In genomic region chr1:42975561-42976225, GRCh38 we compare ENCODE assay signal across 16 cellular contexts. TPM values are rescaled to one million over a fixed set of nuclear protein-coding genes. Genes with fewer than 3 reads are reported as not detected.
DNase-seq lines count a peak whose midpoint lies in the region; ATAC-seq, FAIRE-seq and TF ChIP-seq lines count a peak whose summit lies in the region.
"Had no signal": no experiment of that assay in that cellular context is flagged by ENCODE, and none has a peak within 500 bp of the region (broad histone marks: within the 10 kb centered on the region; RNA-seq: fewer than 3 reads in every experiment).

No MANE protein-coding gene starts in this region.

- no peak overlapping the region for H4K91ac ChIP-seq in mesenchymal stem cell (ENCODE audit: low read length)

- TF ChIP-seq RAD21 in K562 (CRISPR knock-in tag; conservative IDR thresholded peaks at IDR 0.05 in 1 of 2, IDR thresholded peaks at IDR 0.05 in 1 of 2) = no peak

- no peak overlapping the region for H3K14ac ChIP-seq in mesenchymal stem cell (ENCODE audit: low read length in 2 of 2)

- H3K9me1 ChIP-seq in K562 (ENCODE audit: control insufficient read depth, insufficient read depth, low read length) = no peaks in the 10 kb centered on the region

- peak overlapping the region; percentile 24 for H2AK5ac ChIP-seq in mesenchymal stem cell (ENCODE audit: low read length, severe bottlenecking)

- CTCF ChIA-PET in HEK293 (lab: Yijun Ruan, JAX) (interaction anchor here (0.6 to 1.4 kb wide), 2 partner anchors 63 to 72 kb away, joined by 3 read pairs; no protein-coding TSS in a partner anchor), K562 (lab: Yijun Ruan, JAX; ENCODE audit: low intra/inter-chr PET ratio) (no interaction called here)

- no peak overlapping the region for H3K18ac ChIP-seq in mesenchymal stem cell (ENCODE audit: low read depth in 1 of 2, low read length in 2 of 2)

- TF ChIP-seq POLR2A in K562 (conservative IDR thresholded peaks at IDR 0.05) = no peak

- H2BK120ac ChIP-seq in mesenchymal stem cell (ENCODE audit: low read depth, low read length) = no peak overlapping the region

- no peaks in the 10 kb centered on the region for H3K79me1 ChIP-seq in mesenchymal stem cell (replicated peaks; ENCODE audit: low read length, poor library complexity, severe bottlenecking)

- H3K9ac ChIP-seq in K562 (ENCODE audit: insufficient read depth in 1 of 2, low read depth in 2 of 2, low read length in 2 of 2) (no peak overlapping the region), mesenchymal stem cell (ENCODE audit: low read length) (no peak overlapping the region)
- H3K9ac ChIP-seq: BLaER1 treated with 17β-estradiol and CSF1 and Interleukin-3, amounts not matched to agents 10 nM and 100 nM had no signal

- no peak overlapping the region for H2AFZ ChIP-seq in K562 (ENCODE audit: low read depth, low read length)
- no peak overlapping the region for H2AFZ ChIP-seq in mesenchymal stem cell (ENCODE audit: low read depth, low read length)
- H2AFZ ChIP-seq: GM23338 had no signal

- in situ Hi-C loops in K562 (cut with MboI) = no loop called here

- H3K9me3 ChIP-seq in HEK293 (ENCODE audit: control insufficient read depth, insufficient read depth, low read depth, low read length) (no peaks in the 10 kb centered on the region), K562 (replicated peaks; ENCODE audit: control insufficient read depth, insufficient read depth, low read depth, low read length) (no peaks in the 10 kb centered on the region), mesenchymal stem cell (ENCODE audit: control insufficient read depth, low read length) (no peaks in the 10 kb centered on the region)
- H3K9me3 ChIP-seq: BLaER1 treated with 17β-estradiol and CSF1 and Interleukin-3, amounts not matched to agents 10 nM and 100 nM had no signal

- H3K4ac ChIP-seq in mesenchymal stem cell (ENCODE audit: low read depth in 1 of 2, low read length in 2 of 2) = no peak overlapping the region

- FAIRE-seq in K562 (lab: Jason Lieb, UNC) = no peak

- no peaks in the 10 kb centered on the region for H3K27me3 ChIP-seq in K562 (ENCODE audit: control insufficient read depth in 2 of 2, insufficient read depth in 2 of 2, low read length in 2 of 2)
- H3K27me3 ChIP-seq in mesenchymal stem cell (ENCODE audit: control insufficient read depth in 1 of 2, insufficient read depth in 1 of 2, low read length in 2 of 2) = peaks cover 0 to 5% of the 10 kb centered on the region in 2 experiments
- H3K27me3 ChIP-seq: BLaER1 treated with 17β-estradiol and CSF1 and Interleukin-3, amounts not matched to agents 10 nM and 100 nM had no signal

- H3K4me1 ChIP-seq in HEK293 (ENCODE audit: control insufficient read depth, insufficient read depth, low read length) = no peaks in the 10 kb centered on the region
- H3K4me1 ChIP-seq in K562 (replicated peaks in 1 of 2; ENCODE audit: control insufficient read depth in 2 of 2, insufficient read depth in 2 of 2, low read length in 2 of 2) = peaks cover 11 to 24% of the 10 kb centered on the region in 2 experiments
- peaks cover 27% of the 10 kb centered on the region for H3K4me1 ChIP-seq in mesenchymal stem cell (ENCODE audit: control insufficient read depth, insufficient read depth, low read depth, low read length)

- H3K4me3 ChIP-seq in HEK293 (ENCODE audit: low read depth, low read length) = no peak overlapping the region
- no peak overlapping the region for H3K4me3 ChIP-seq in K562
- no peak overlapping the region for H3K4me3 ChIP-seq in mesenchymal stem cell (ENCODE audit: insufficient read depth in 1 of 2, low read depth in 1 of 2, low read length in 2 of 2)
- H3K4me3 ChIP-seq: BLaER1 treated with 17β-estradiol and CSF1 and Interleukin-3, amounts not matched to agents 10 nM and 100 nM; GM23338 had no signal

- H2BK12ac ChIP-seq in mesenchymal stem cell (ENCODE audit: low read length in 2 of 2) = no peak overlapping the region

- TF ChIP-seq CTCF in HEK293 (tag by site-specific recombination; IDR thresholded peaks at IDR 0.05) (no peak), K562 (IDR thresholded peaks at IDR 0.05 in 2 of 3, conservative IDR thresholded peaks at IDR 0.05 in 1 of 3; ENCODE audit: insufficient read depth in 2 of 3, low read depth in 1 of 3, low read length in 3 of 3) (no peak)

- H4K20me1 ChIP-seq in K562 (replicated peaks; ENCODE audit: control insufficient read depth, insufficient read depth, low read length) = no peaks in the 10 kb centered on the region
- H4K20me1 ChIP-seq: BLaER1 treated with 17β-estradiol and CSF1 and Interleukin-3, amounts not matched to agents 10 nM and 100 nM had no signal

- no peak overlapping the region for H4K8ac ChIP-seq in mesenchymal stem cell (ENCODE audit: low read length)

- intact Hi-C loops in K562 (cut with micrococcal nuclease) (no loop called here), sciatic nerve (cut with DNase I) (no loop called here)

- H3K4me2 ChIP-seq in K562 (ENCODE audit: insufficient read depth, low read length) (no peak overlapping the region), mesenchymal stem cell (ENCODE audit: low read length, poor library complexity, severe bottlenecking) (no peak overlapping the region)
- H3K4me2 ChIP-seq: BLaER1 treated with 17β-estradiol and CSF1 and Interleukin-3, amounts not matched to agents 10 nM and 100 nM; GM23338 had no signal

- ATAC-seq in K562 = no peak
- ATAC-seq in sciatic nerve = peak; percentile 70
- ATAC-seq: GM23338 had no signal

- no peak for TF ChIP-seq EP300 in K562 (IDR thresholded peaks at IDR 0.05; ENCODE audit: low read length)

- POLR2A ChIA-PET in HEK293 (lab: Yijun Ruan, JAX) = interaction anchor here (0.7 kb wide), 1 partner anchor 417 kb away, joined by 4 read pairs; no protein-coding TSS in a partner anchor
- POLR2A ChIA-PET in K562 (lab: Yijun Ruan, JAX) = interaction anchor here (0.6 to 3.7 kb wide), 10 partner anchors 8 to 1657 kb away, joined by 3 to 17 read pairs (median 4); no protein-coding TSS in a partner anchor

- H3K27ac ChIP-seq in HEK293 (ENCODE audit: extremely low read depth, low read depth, low read length) (no peak overlapping the region), K562 (ENCODE audit: extremely low read depth, low read depth, low read length) (no peak overlapping the region), mesenchymal stem cell (ENCODE audit: low read length, poor library complexity, severe bottlenecking) (no peak overlapping the region)
- H3K27ac ChIP-seq: BLaER1 treated with 17β-estradiol and CSF1 and Interleukin-3, amounts not matched to agents 10 nM and 100 nM had no signal

- H2BK5ac ChIP-seq in mesenchymal stem cell (ENCODE audit: low read depth, low read length, poor library complexity, severe bottlenecking) = no peak overlapping the region

- DNase-seq in K562 (ENCODE audit: extremely low read depth in 1 of 4, low spot score in 3 of 4) (no peak), mesenchymal stem cell (no peak), sciatic nerve (ENCODE audit: low spot score) (no peak), SW 1271 (lab: John Stamatoyannopoulos, UW) (no peak), A172 (ENCODE audit: low spot score) (no peak), GM19240 (ENCODE audit: insufficient read length, low spot score) (no peak), SK-N-DZ (ENCODE audit: low spot score) (no peak)
- DNase-seq: 8988T; ACHN; CD4-positive, CD25-positive, alpha-beta regulatory T cell; DMS53; GF-D8; H9 had no signal

- no TSS peak for BruUV-seq in K562 (replicated peaks; lab: Mats Ljungman, UMichigan)

- no peak overlapping the region for H3K23ac ChIP-seq in mesenchymal stem cell (ENCODE audit: low read length in 2 of 2)

- H3K36me3 ChIP-seq in HEK293 (ENCODE audit: control insufficient read depth in 2 of 2, insufficient read depth in 1 of 2, low read length in 2 of 2) (no peaks in the 10 kb centered on the region), K562 (ENCODE audit: control insufficient read depth, insufficient read depth, low read length) (no peaks in the 10 kb centered on the region; the same call in 2 of the 3 replicates), mesenchymal stem cell (ENCODE audit: control insufficient read depth in 1 of 2, insufficient read depth in 2 of 2, low read depth in 1 of 2, low read length in 2 of 2) (peaks cover 0 to 7% of the 10 kb centered on the region in 2 experiments)
- H3K36me3 ChIP-seq: BLaER1 treated with 17β-estradiol and CSF1 and Interleukin-3, amounts not matched to agents 10 nM and 100 nM had no signal

- no peaks in the 10 kb centered on the region for H3K79me2 ChIP-seq in K562 (ENCODE audit: control insufficient read depth, insufficient read depth, low read length)

- H2BK15ac ChIP-seq in mesenchymal stem cell (ENCODE audit: low read depth, poor library complexity, severe bottlenecking) = no peak overlapping the region

- 68% methylated on average over 4 of the region's 4 CpGs for WGBS in K562 (ENCODE audit: insufficient coverage, low coverage, missing lambda C conversion rate)
- 85% methylated on average over 4 of the region's 4 CpGs for WGBS in mesenchymal stem cell

TF ChIP-seq in K562, 482 proteins besides CTCF, POLR2A, EP300 and RAD21 (continues in another document):
- TF ChIP-seq TBP (optimal IDR thresholded peaks at IDR 0.05; ENCODE audit: low read depth, low read length) = no peak

RNA-seq across cellular contexts. Expression of gene SLC2A1, which starts 17.0 kb away (rescaled TPM):
- total RNA-seq in K562 (2011; cell fraction: chromatin; rRNA removed; ENCODE audit: low replicate concordance) = 278 and 566 TPM in 2 replicates
- total RNA-seq in K562 (2011; cell fraction: nucleolus; rRNA removed) = 420 and 508 TPM in 2 replicates
- 435 and 495 TPM in 2 replicates for total RNA-seq in K562 (2011; cell fraction: nucleoplasm; rRNA removed)
- total RNA-seq in K562 (2014; rRNA removed) = 93.1 and 145 TPM in 2 replicates
- total RNA-seq in K562 (2014; rRNA removed; fragmentation: Illumina TruSeq; extraction: Trizol) = 39.4 and 42.8 TPM in 2 replicates
- total RNA-seq in K562 (2015; rRNA removed; fragmentation: Illumina TruSeq; extraction: Trizol) = 34.9 and 37.4 TPM in 2 replicates
- 141 and 153 TPM in 2 replicates for total RNA-seq in K562 (2021)
- polyA plus RNA-seq in K562 (2011; rRNA removed) = 53.4 and 142 TPM in 2 replicates
- polyA plus RNA-seq in K562 (2011; cell fraction: cytosol; rRNA removed) = 95.7 and 144 TPM in 2 replicates
- 174 and 230 TPM in 2 replicates for polyA plus RNA-seq in K562 (2011; cell fraction: nucleus; rRNA removed)
- 54.8 and 81.2 TPM in 2 replicates for polyA plus RNA-seq in K562 (2012)
- polyA plus RNA-seq in K562 (2014; fragmentation: Illumina TruSeq; extraction: Trizol) = 73.4 and 73.6 TPM in 2 replicates
- 10 to 100 TPM; 12.6 to 22.9 TPM for polyA plus RNA-seq in K562 (2014; fragmentation: Nextera tagmentation; extraction: Ambion mirVana)
- polyA plus RNA-seq in K562 (2014; rRNA removed) = 48.0 and 52.8 TPM in 2 replicates
- 56.6 and 73.8 TPM in 2 replicates for polyA minus RNA-seq in K562 (2011; rRNA and poly(A)+ RNA removed)
- 98.1 and 111 TPM in 2 replicates for polyA minus RNA-seq in K562 (2011; cell fraction: cytosol; rRNA and poly(A)+ RNA removed)
- polyA minus RNA-seq in K562 (2011; cell fraction: nucleus; rRNA and poly(A)+ RNA removed) = 86.4 and 99.1 TPM in 2 replicates
- polyA plus RNA-seq in mesenchymal stem cell (2013, experiment 1 of 2) = 64.6 TPM
- polyA plus RNA-seq in mesenchymal stem cell (2013, experiment 2 of 2) = 64.8 TPM
- 968 TPM for total RNA-seq in sciatic nerve
- 164 and 282 TPM in 2 replicates for total RNA-seq in A172 (2014; rRNA removed; shearing (Covaris generic))
- polyA plus RNA-seq in SK-N-DZ (2014; cell fraction: cytosol; rRNA removed) = 33.7 and 85.1 TPM in 2 replicates
- 30.9 and 37.5 TPM in 2 replicates for polyA plus RNA-seq in SK-N-DZ (2014; cell fraction: nucleus; rRNA removed)
